ENCODE assay signal across 26 cellular contexts in genomic region chr5:88588609-88589008, GRCh38.
"Had no signal": no experiment of that assay in that cellular context is flagged by ENCODE, and none has a peak within 500 bp of the region (broad histone marks: within the 10 kb centered on the region; RNA-seq: fewer than 3 reads in every experiment).

No MANE protein-coding gene starts in this region.

- H3K4me1 ChIP-seq: stomach, suprapubic skin, testis, thyroid gland, tibial artery, tibial nerve, transverse colon, upper lobe of left lung, upper lobe of right lung, uterus, vagina had no signal

- DNase-seq: stimulated activated CD4-positive, alpha-beta T cell treated with anti-CD3 and anti-CD28 coated beads, Interleukin-2, amount 100 ng/mL, for 48 hours; stimulated activated CD4-positive, alpha-beta T cell treated with anti-CD3 and anti-CD28 coated beads, Interleukin-4, amount 100 ng/mL, for 1 hour; stimulated activated CD4-positive, alpha-beta T cell treated with anti-CD3 and anti-CD28 coated beads, Interleukin-4, amount 100 ng/mL, for 24 hours; stimulated activated CD4-positive, alpha-beta T cell treated with anti-CD3 and anti-CD28 coated beads, Interleukin-4, amount 100 ng/mL, for 4 hours; stimulated activated CD8-positive, alpha-beta memory T cell treated with anti-CD3 and anti-CD28 coated beads, Interleukin-4, amount 100 ng/mL, for 48 hours; stimulated activated naive B cell treated with anti-CD40 and anti-IgM and Interleukin-4, amounts not matched to agents 10 μg/mL and 1 μg/mL and 100 μg/mL, for 72 hours; stimulated activated naive CD4-positive, alpha-beta T cell; stimulated activated naive CD4-positive, alpha-beta T cell treated with Interleukin-2 at 50 U/mL for 16 hours; stimulated activated naive CD8-positive, alpha-beta T cell treated with anti-CD3 and anti-CD28 coated beads, Interleukin-15, amount 100 ng/mL, for 72 hours; stimulated activated naive CD8-positive, alpha-beta T cell treated with anti-CD3 and anti-CD28 coated beads, Interleukin-15, Interleukin-2, amounts not matched to agents 100 U/mL and 50 U/mL, for 24 hours; stomach; substantia nigra; testis; thyroid gland; tibial artery; transverse colon; trophoblast cell; upper lobe of left lung; upper lobe of right lung; uterus had no signal

- ATAC-seq: stimulated activated effector memory CD8-positive, alpha-beta T cell treated with anti-CD3 and anti-CD28 coated beads, Interleukin-12 subunit alpha, Interleukin-12 subunit beta, amount 100 ng/mL, for 72 hours; stimulated activated memory B cell treated with anti-CD40 and anti-IgM and Interleukin-4, amounts not matched to agents 10 μg/mL and 1 μg/mL and 100 μg/mL, for 72 hours; stimulated activated naive B cell treated with anti-CD40 and anti-IgM and Interleukin-4, amounts not matched to agents 10 μg/mL and 1 μg/mL and 100 μg/mL, for 72 hours; stimulated activated naive CD8-positive, alpha-beta T cell treated with anti-CD3 and anti-CD28 coated beads, Interleukin-15, amount 100 ng/mL, for 72 hours; stimulated activated naive CD8-positive, alpha-beta T cell treated with anti-CD3 and anti-CD28 coated beads, Interleukin-15, Interleukin-2, amounts not matched to agents 100 U/mL and 50 U/mL, for 24 hours; upper lobe of right lung had no signal

- H3K4me3 ChIP-seq: stomach, suprapubic skin, testis, thoracic aorta, thyroid gland, tibial artery, tibial nerve, transverse colon, upper lobe of left lung, upper lobe of right lung, uterus, vagina had no signal

- H3K36me3 ChIP-seq: stomach, suprapubic skin, thoracic aorta, thyroid gland, tibial artery, tibial nerve, transverse colon, upper lobe of left lung, upper lobe of right lung, uterus, vagina had no signal

- H3K9me3 ChIP-seq: testis, thyroid gland, upper lobe of right lung, uterus, vagina had no signal

- H3K27ac ChIP-seq: stomach, suprapubic skin, testis, thoracic aorta, thyroid gland, tibial artery, tibial nerve, transverse colon, upper lobe of left lung, upper lobe of right lung, uterus, vagina had no signal

- H3K27me3 ChIP-seq: stomach, suprapubic skin, testis, thyroid gland, tibial artery, tibial nerve, transverse colon, upper lobe of left lung, upper lobe of right lung, uterus, vagina had no signal
